ENCODE assay signal across 8 cellular contexts in the genomic region with DNA sequence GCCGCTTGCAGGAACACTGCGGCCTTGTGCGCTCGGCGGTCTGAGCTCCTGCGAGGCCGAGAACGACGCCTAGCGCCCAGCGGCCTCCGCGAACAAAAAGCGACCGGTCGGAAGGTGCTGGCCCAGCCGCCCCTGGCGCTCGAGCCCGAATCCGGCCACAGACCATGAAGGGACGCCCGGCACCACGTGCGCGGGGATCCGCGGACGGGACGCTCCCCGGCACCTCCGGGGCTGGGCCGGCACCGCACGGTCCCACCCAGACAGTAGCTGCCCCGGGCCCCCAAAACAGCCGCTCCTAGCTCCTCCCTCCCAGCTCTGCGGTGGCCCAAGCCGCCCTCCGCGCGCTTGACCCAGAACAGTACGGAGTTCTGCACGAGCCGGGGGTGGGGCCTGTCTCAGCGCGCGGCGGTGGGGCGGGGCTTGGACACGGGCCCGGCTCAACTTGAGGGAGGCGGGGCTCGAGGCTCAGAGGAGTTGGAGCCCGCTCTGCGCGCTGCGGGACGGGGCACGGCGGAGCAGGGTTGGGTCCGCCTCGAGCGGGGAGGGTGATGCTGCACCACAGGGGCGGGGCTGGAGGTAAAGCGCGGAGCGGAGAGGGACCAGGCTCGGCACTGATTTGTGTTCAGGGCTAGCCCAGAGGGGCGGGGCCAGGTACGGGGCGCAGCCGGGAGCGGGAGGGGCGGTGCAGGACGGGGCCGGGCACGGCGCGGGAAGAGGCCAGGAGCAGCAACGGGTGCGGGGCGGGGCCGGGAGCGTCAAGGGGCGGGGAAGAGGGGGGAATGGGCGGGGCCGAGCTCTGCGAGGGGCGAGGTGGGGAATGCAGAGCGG. TPM values are rescaled to one million over a fixed set of nuclear protein-coding genes. Genes with fewer than 3 reads are reported as not detected.
DNase-seq lines count a peak whose midpoint lies in the region; ATAC-seq and TF ChIP-seq lines count a peak whose summit lies in the region.

No MANE protein-coding gene starts in this region.

- DNase-seq in GM10248 (ENCODE audit: extremely low spot score) (peak; percentile 96), HFFc6 (peak; percentile 97), NB4 (ENCODE audit: low read depth) (peak; percentile 99), glutamatergic neuron (peak; percentile 99), osteoblast (ENCODE audit: insufficient read length, low spot score, missing footprints) (peak; percentile 98), thoracic aorta (ENCODE audit: low spot score) (peak; percentile 92)

- H3K36me3 ChIP-seq in osteoblast (ENCODE audit: insufficient read depth, low read length) = no peaks in the 10 kb centered on the region
- no peaks in the 10 kb centered on the region for H3K36me3 ChIP-seq in thoracic aorta

- POLR2A ChIA-PET in GM10248 (lab: Yijun Ruan, JAX) = interaction anchor here (0.6 kb wide), 3 partner anchors 26 to 329 kb away, joined by 3 to 4 read pairs (median 4); no protein-coding TSS in a partner anchor

- H3K27me3 Mint-ChIP-seq in HFFc6 (ENCODE audit: insufficient read depth) (peaks cover 6% of the 10 kb centered on the region), glutamatergic neuron (ENCODE audit: unreplicated experiment) (peaks cover 5% of the 10 kb centered on the region)
- no peaks in the 10 kb centered on the region for H3K27me3 Mint-ChIP-seq in activated naive CD8-positive, alpha-beta T cell

- no peaks in the 10 kb centered on the region for H3K36me3 Mint-ChIP-seq in HFFc6 (ENCODE audit: low read depth)
- no peaks in the 10 kb centered on the region for H3K36me3 Mint-ChIP-seq in activated naive CD8-positive, alpha-beta T cell
- H3K36me3 Mint-ChIP-seq in glutamatergic neuron (ENCODE audit: unreplicated experiment) = no peaks in the 10 kb centered on the region

- H3K4me1 ChIP-seq in osteoblast (ENCODE audit: insufficient read depth, low read length) (peaks cover 6% of the 10 kb centered on the region), thoracic aorta (ENCODE audit: control insufficient read depth in 1 of 2, low read depth in 2 of 2) (peaks cover 3 to 21% of the 10 kb centered on the region in 2 donors)

- H3K27ac Mint-ChIP-seq in HFFc6 (peak overlapping the region; percentile 88), glutamatergic neuron (ENCODE audit: unreplicated experiment) (peak overlapping the region; percentile 93)
- H3K27ac Mint-ChIP-seq in activated naive CD8-positive, alpha-beta T cell = peak overlapping the region; percentile 85

- H3K27me3 ChIP-seq in osteoblast (ENCODE audit: insufficient read depth, low read length) (no peaks in the 10 kb centered on the region), thoracic aorta (replicated peaks; ENCODE audit: insufficient read depth) (no peaks in the 10 kb centered on the region)

- peak overlapping the region; percentile 92 for H3K4me2 ChIP-seq in osteoblast (ENCODE audit: insufficient read depth, low read length)

- no peaks in the 10 kb centered on the region for H3K79me2 ChIP-seq in osteoblast (ENCODE audit: insufficient read depth, low read length)

- peak overlapping the region; percentile 76 for H3K27ac ChIP-seq in osteoblast (ENCODE audit: low read depth, low read length)
- peak overlapping the region; percentile 81 to 89 for H3K27ac ChIP-seq in thoracic aorta

- H3K4me3 ChIP-seq in NB4 (ENCODE audit: low read depth, low read length) (peak overlapping the region; percentile 66), osteoblast (ENCODE audit: insufficient read depth, low read length) (peak overlapping the region; percentile 79), thoracic aorta (peak overlapping the region; percentile 79)

- CTCF ChIA-PET in GM10248 (lab: Yijun Ruan, JAX) = interaction anchor here (0.9 to 5.4 kb wide), 4 partner anchors 12 to 43 kb away, joined by 4 to 38 read pairs (median 10); no protein-coding TSS in a partner anchor

- no peaks in the 10 kb centered on the region for H4K20me1 ChIP-seq in osteoblast (ENCODE audit: insufficient read depth, low read length)

- H3K9me3 ChIP-seq in osteoblast (ENCODE audit: low read depth, low read length) = no peaks in the 10 kb centered on the region
- no peaks in the 10 kb centered on the region for H3K9me3 ChIP-seq in thoracic aorta

- TF ChIP-seq CTCF in GM10248 (IDR thresholded peaks at IDR 0.05; ENCODE audit: control extremely low read depth, extremely low read depth, low read depth, missing control alignments) (peak; percentile 17), HFFc6 (IDR thresholded peaks at IDR 0.05) (no peak), NB4 (IDR thresholded peaks at IDR 0.05; ENCODE audit: low read depth, low read length) (no peak), glutamatergic neuron (IDR thresholded peaks at IDR 0.05; ENCODE audit: partially characterized antibody, unreplicated experiment) (no peak), osteoblast (IDR thresholded peaks at IDR 0.05; ENCODE audit: extremely low read depth, low read depth, low read length) (no peak), thoracic aorta (IDR thresholded peaks at IDR 0.05) (no peak)

- H3K4me1 Mint-ChIP-seq in HFFc6 (ENCODE audit: low read depth) (peaks cover 13% of the 10 kb centered on the region), glutamatergic neuron (ENCODE audit: low read depth, unreplicated experiment) (peaks cover 24% of the 10 kb centered on the region)
- H3K4me1 Mint-ChIP-seq in activated naive CD8-positive, alpha-beta T cell (ENCODE audit: low read depth) = peaks cover 12% of the 10 kb centered on the region

- H3K4me3 Mint-ChIP-seq in HFFc6 = peak overlapping the region; percentile 88
- peak overlapping the region; percentile 86 for H3K4me3 Mint-ChIP-seq in activated naive CD8-positive, alpha-beta T cell
- peak overlapping the region; percentile 87 for H3K4me3 Mint-ChIP-seq in glutamatergic neuron (ENCODE audit: unreplicated experiment)

- H2AFZ ChIP-seq in osteoblast (ENCODE audit: low read length) = peak overlapping the region; percentile 95

- ATAC-seq in SK-N-SH treated with all-trans-retinoic acid at 6 μM for 48 hours (peak; percentile 86), thoracic aorta (ENCODE audit: insufficient number of reproducible peaks, low FRiP score, low read depth) (peak; percentile 94)

- H3K9me3 Mint-ChIP-seq in HFFc6 (no peaks in the 10 kb centered on the region), glutamatergic neuron (ENCODE audit: unreplicated experiment) (peaks cover 16% of the 10 kb centered on the region)
- H3K9me3 Mint-ChIP-seq in activated naive CD8-positive, alpha-beta T cell (ENCODE audit: low read depth) = no peaks in the 10 kb centered on the region

- peak; percentile 82 for TF ChIP-seq POLR2A in NB4 (IDR thresholded peaks at IDR 0.05; ENCODE audit: extremely low read depth, insufficient read length)

TF ChIP-seq in SK-N-SH treated with all-trans-retinoic acid at 6 μM for 48 hours, 23 proteins besides CTCF, POLR2A, EP300 and RAD21 (continues in another document):
- TF ChIP-seq TCF4 (CRISPR knock-in tag; IDR thresholded peaks at IDR 0.05; ENCODE audit: borderline replicate concordance) = no peak
- TF ChIP-seq GLIS3 (CRISPR knock-in tag; IDR thresholded peaks at IDR 0.05) = no peak
- no peak for TF ChIP-seq ARNTL (CRISPR knock-in tag; IDR thresholded peaks at IDR 0.05; ENCODE audit: borderline replicate concordance, low read depth)
- no peak for TF ChIP-seq PATZ1 (CRISPR knock-in tag; IDR thresholded peaks at IDR 0.05; ENCODE audit: borderline replicate concordance)
- TF ChIP-seq CSDC2 (CRISPR knock-in tag; IDR thresholded peaks at IDR 0.05) = no peak
- no peak for TF ChIP-seq ZFP3 (CRISPR knock-in tag; IDR thresholded peaks at IDR 0.05)
- TF ChIP-seq SNAI2 (CRISPR knock-in tag; IDR thresholded peaks at IDR 0.05) = no peak
- TF ChIP-seq OSR1 (CRISPR knock-in tag; IDR thresholded peaks at IDR 0.05) = no peak
- no peak for TF ChIP-seq POU6F1 (CRISPR knock-in tag; IDR thresholded peaks at IDR 0.05; ENCODE audit: borderline replicate concordance, low read depth)
- TF ChIP-seq BACH2 (CRISPR knock-in tag; IDR thresholded peaks at IDR 0.05; ENCODE audit: borderline replicate concordance) = no peak
- TF ChIP-seq ZNF70 (CRISPR knock-in tag; IDR thresholded peaks at IDR 0.05) = no peak

RNA-seq across cellular contexts. Expression of gene IMPA2, which starts 0.5 kb away (rescaled TPM):
- total RNA-seq in HFFc6 (2021; fragmentation: NEBNext Ultra II Directional; extraction: Animal tissue kit (Norgen Biotek cat#: 25700)) = 1 to 10 TPM; 1.2 to 2.5 (median 1.5) TPM
- total RNA-seq in glutamatergic neuron (ENCODE audit: unreplicated experiment) = 103 TPM
- total RNA-seq in osteoblast = 11.2 and 14.4 TPM in 2 replicates
- 10 to 100 TPM in 1 of 2 donors, 1 to 10 TPM in 1; 8.4 to 26.6 TPM for total RNA-seq in thoracic aorta

Comparison
In these comparisons a context has a peak if more than half of its experiments do, and no peak if none do; other contexts are left out.
1. Peak in every context shown above with its lines: DNase-seq, ATAC-seq, H3K4me3 ChIP-seq and H3K27ac ChIP-seq.